8 cellular contexts compared by ENCODE assay signal in genomic region chr6:24720604-24721460, GRCh38. TPM values are rescaled to one million over a fixed set of nuclear protein-coding genes. Genes with fewer than 3 reads are reported as not detected.
DNase-seq lines count a peak whose midpoint lies in the region; ATAC-seq, FAIRE-seq and TF ChIP-seq lines count a peak whose summit lies in the region.

No MANE protein-coding gene starts in this region.

- peaks cover 23% of the 10 kb centered on the region for H3K36me3 ChIP-seq in adipocyte (ENCODE audit: control insufficient read depth, insufficient read depth, low read length, severe bottlenecking)
- no peaks in the 10 kb centered on the region for H3K36me3 ChIP-seq in ovary
- H3K36me3 ChIP-seq in thyroid gland, result peaks cover 2% of the 10 kb centered on the region in 2 donors

- 0 to 1% (median 0%) methylated on average over 60 of the region's 60 CpGs for WGBS in ovary, 3 donors
- WGBS in thyroid gland, 2 donors, result 0% methylated on average over 60 of the region's 60 CpGs

- FAIRE-seq in GM12891 (lab: Jason Lieb, UNC), result peak; percentile 93

- H3K4me3 ChIP-seq in adipocyte (ENCODE audit: low read length) (peak overlapping the region; percentile 100), ovary (peak overlapping the region; percentile 98), thyroid gland (replicated peaks in 1 of 3) (peak overlapping the region; percentile 43 to 99 (median 85))

- intact Hi-C loops in Right ventricle myocardium superior (cut with DNase I), result loop anchor here (10.0 kb wide), 1 partner anchor 54 kb away; the partner anchor contains the start of gene GMNN
- intact Hi-C loops in ovary (cut with DNase I), result loop anchor here in 3 of 4 donors (5.0 to 10.0 kb wide), 3 partner anchors 54 to 474 kb away; partner anchors contain the start of gene GMNN (in 1 of the 3)
- intact Hi-C loops in thyroid gland (cut with DNase I), result loop anchor here (5.0 kb wide), 1 partner anchor 54 kb away; the partner anchor contains the start of genes ACOT13 and TDP2

- ATAC-seq in HG02798 (IDR thresholded peaks at IDR 0.05; ENCODE audit: poor library complexity, unreplicated experiment) (peak; percentile 86), Right ventricle myocardium superior (ENCODE audit: poor library complexity) (peak; percentile 94)

- peak; percentile 48 for TF ChIP-seq EP300 in ovary (IDR thresholded peaks at IDR 0.05)

- DNase-seq in GM12891 (ENCODE audit: insufficient read length, low spot score) (peak; percentile 81), NCI-H1417 treated with DMSO at 0.1 percent for 48 hours (lab: John Stamatoyannopoulos, UW) (peak; percentile 93), SW 1271 (lab: John Stamatoyannopoulos, UW) (peak; percentile 99), adipocyte (ENCODE audit: low read depth) (peak; percentile 100), Right ventricle myocardium superior (peak; percentile 100), ovary (peak; percentile 100), thyroid gland (peak; percentile 100)

- H3K4me1 ChIP-seq in adipocyte (ENCODE audit: control insufficient read depth, insufficient read depth, low read length) (peaks cover 13% of the 10 kb centered on the region), ovary (ENCODE audit: insufficient read depth) (peaks cover 3% of the 10 kb centered on the region), thyroid gland (peaks cover 16 to 25% of the 10 kb centered on the region in 2 donors)

- H3K27ac ChIP-seq in ovary (peak overlapping the region; percentile 90 to 100), thyroid gland (peak overlapping the region; percentile 96 to 99 (median 98))

- TF ChIP-seq CTCF in ovary (IDR thresholded peaks at IDR 0.05) (peak in 2 of 3 donors; percentile 10 to 26), thyroid gland (IDR thresholded peaks at IDR 0.05) (peak in 1 of 6 experiments; percentile 16)

- H3K27me3 ChIP-seq in adipocyte (replicated peaks; ENCODE audit: control insufficient read depth, insufficient read depth, low read length), result no peaks in the 10 kb centered on the region
- no peaks in the 10 kb centered on the region for H3K27me3 ChIP-seq in ovary
- H3K27me3 ChIP-seq in thyroid gland, result no peaks in the 10 kb centered on the region

- H3K9me3 ChIP-seq in adipocyte (ENCODE audit: control insufficient read depth, low read length) (no peaks in the 10 kb centered on the region), ovary (no peaks in the 10 kb centered on the region), thyroid gland (no peaks in the 10 kb centered on the region)

- TF ChIP-seq POLR2A in GM12891 (IDR thresholded peaks at IDR 0.05; ENCODE audit: low read depth, low read length), result peak; percentile 96
- TF ChIP-seq POLR2A in ovary (IDR thresholded peaks at IDR 0.05), result peak; percentile 100
- peak; percentile 97 for TF ChIP-seq POLR2A in thyroid gland (IDR thresholded peaks at IDR 0.05)

- H3K9ac ChIP-seq in adipocyte (ENCODE audit: low read length), result peak overlapping the region; percentile 100

TF ChIP-seq in GM12891, 5 proteins besides CTCF, POLR2A, EP300 and RAD21:
- TF ChIP-seq PAX5 (IDR thresholded peaks at IDR 0.05; ENCODE audit: insufficient read depth, low read length, severe bottlenecking) (no peak), SPI1 (IDR thresholded peaks at IDR 0.05; ENCODE audit: low read depth, low read length) (peak; percentile 71), POU2F2 (IDR thresholded peaks at IDR 0.05; ENCODE audit: low read depth, low read length) (peak; percentile 85), POLR2AphosphoS5 (IDR thresholded peaks at IDR 0.05; ENCODE audit: low read depth, low read length) (peak; percentile 98), TAF1 (IDR thresholded peaks at IDR 0.05; ENCODE audit: low read depth, low read length) (peak; percentile 94)

RNA-seq across cellular contexts. Expression of gene C6orf62, which starts 1.9 kb away (rescaled TPM):
- polyA plus RNA-seq in GM12891 (2012; ENCODE audit: low read depth, missing spikeins), result 51.0 TPM
- total RNA-seq in Right ventricle myocardium superior, result 37.6 TPM
- 100 to 1,000 TPM in 1 of 7 donors, 10 to 100 TPM in 6; 40.6 to 101 (median 76.0) TPM for total RNA-seq in ovary
- 10 to 100 TPM; 60.7 to 87.3 TPM for polyA plus RNA-seq in ovary
- total RNA-seq in thyroid gland, result 100 to 1,000 TPM in 1 of 4 donors, 10 to 100 TPM in 3; 58.4 to 108 (median 87.3) TPM

RNA-seq across cellular contexts. Expression of gene GMNN, which starts 53.9 kb away (rescaled TPM):
- polyA plus RNA-seq in GM12891 (2012; ENCODE audit: low read depth, missing spikeins), result 38.9 TPM
- total RNA-seq in Right ventricle myocardium superior (7.1 TPM), ovary (10 to 100 TPM in 2 of 7 donors, 1 to 10 TPM in 5; 4.7 to 36.1 (median 8.8) TPM), thyroid gland (10 to 100 TPM in 2 of 4 donors, 1 to 10 TPM in 2; 9.4 to 25.8 (median 14.5) TPM)
- polyA plus RNA-seq in ovary, result 10 to 100 TPM; 17.5 to 26.7 TPM

RNA-seq across cellular contexts. Expression of gene ACOT13, which starts 54.0 kb away (rescaled TPM):
- 23.6 TPM for polyA plus RNA-seq in GM12891 (2012; ENCODE audit: low read depth, missing spikeins)
- total RNA-seq in Right ventricle myocardium superior (74.3 TPM), ovary (10 to 100 TPM in 3 of 7 donors, 1 to 10 TPM in 4; 3.4 to 11.9 (median 9.8) TPM), thyroid gland (10 to 100 TPM in 2 of 4 donors, 1 to 10 TPM in 2; 5.5 to 13.3 (median 8.6) TPM)
- polyA plus RNA-seq in ovary, result 10 to 100 TPM in 1 of 2 donors, 1 to 10 TPM in 1; 6.3 to 32.2 TPM

RNA-seq across cellular contexts. Expression of gene TDP2, which starts 54.1 kb away (rescaled TPM):
- 35.0 TPM for polyA plus RNA-seq in GM12891 (2012; ENCODE audit: low read depth, missing spikeins)
- total RNA-seq in Right ventricle myocardium superior, result 20.3 TPM
- 10 to 100 TPM; 22.4 to 31.0 (median 26.7) TPM for total RNA-seq in ovary
- 10 to 100 TPM; 26.7 to 29.8 TPM for polyA plus RNA-seq in ovary
- total RNA-seq in thyroid gland, result 10 to 100 TPM; 16.8 to 45.6 (median 28.1) TPM

Comparison
In these comparisons a context has a peak if more than half of its experiments do, and no peak if none do; other contexts are left out.
1. Peak in every context shown above with its lines: DNase-seq, ATAC-seq, H3K4me3 ChIP-seq and H3K27ac ChIP-seq.